ENCODE assay signal across 8 cellular contexts in genomic region chr13:97223711-97224461, GRCh38. TPM values are rescaled to one million over a fixed set of nuclear protein-coding genes. Genes with fewer than 3 reads are reported as not detected.
DNase-seq lines count a peak whose midpoint lies in the region; ATAC-seq and TF ChIP-seq lines count a peak whose summit lies in the region.

No MANE protein-coding gene starts in this region.

- in situ Hi-C loops in IMR-90 (cut with MboI; ENCODE audit: low sequenced_read_pairs): no loop called here

- peak overlapping the region; percentile 89 for H3K14ac ChIP-seq in IMR-90 (replicated peaks; ENCODE audit: low read depth, low read length)

- peaks cover 2% of the 10 kb centered on the region for H3K36me3 Mint-ChIP-seq in activated CD4-positive, alpha-beta T cell treated with anti-CD3 and anti-CD28 coated beads, Interleukin-2, amount 10 ng/mL, durations not matched to agents 24 days and 14 days (ENCODE audit: low read depth)
- no peaks in the 10 kb centered on the region for H3K36me3 Mint-ChIP-seq in stimulated activated naive B cell treated with anti-CD40 and anti-IgM and Interleukin-4, amounts not matched to agents 10 μg/mL and 1 μg/mL and 100 μg/mL, for 72 hours

- H3K27me3 ChIP-seq in IMR-90 (ENCODE audit: control insufficient read depth, insufficient read depth, low read length) (no peaks in the 10 kb centered on the region), SJSA1 (replicated peaks) (no peaks in the 10 kb centered on the region)

- no peaks in the 10 kb centered on the region for H3K9me3 Mint-ChIP-seq in activated CD4-positive, alpha-beta T cell treated with anti-CD3 and anti-CD28 coated beads, Interleukin-2, amount 10 ng/mL, durations not matched to agents 24 days and 14 days
- no peaks in the 10 kb centered on the region for H3K9me3 Mint-ChIP-seq in stimulated activated naive B cell treated with anti-CD40 and anti-IgM and Interleukin-4, amounts not matched to agents 10 μg/mL and 1 μg/mL and 100 μg/mL, for 72 hours

- H2BK20ac ChIP-seq in IMR-90 (ENCODE audit: low read depth, low read length): peak overlapping the region; percentile 38; the same call in 1 of the 2 replicates

- TF ChIP-seq RAD21 in IMR-90 (IDR thresholded peaks at IDR 0.05; ENCODE audit: low read length): peak; percentile 30

- peaks cover 36% of the 10 kb centered on the region for H4K20me1 ChIP-seq in IMR-90 (ENCODE audit: insufficient read depth, low read length)

- peak overlapping the region; percentile 80 for H3K4me2 ChIP-seq in IMR-90 (ENCODE audit: low read depth, low read length)

- H3K9me3 ChIP-seq in IMR-90 (ENCODE audit: control insufficient read depth, insufficient read depth, low read length) (no peaks in the 10 kb centered on the region), SJSA1 (replicated peaks) (no peaks in the 10 kb centered on the region)

- WGBS in IMR-90 (ENCODE audit: extremely low coverage in 2 of 2, insufficient read length in 1 of 2), 2 experiments: 0% methylated on average over 2 of the region's 9 CpGs; no CpG with 5 or more reads in 1 of the 2 experiments

- peak overlapping the region; percentile 37; the same call in 1 of the 3 replicates for H2BK15ac ChIP-seq in IMR-90 (ENCODE audit: low read depth, low read length)

- peak overlapping the region; percentile 94 for H2AK9ac ChIP-seq in IMR-90 (replicated peaks; ENCODE audit: low read depth, low read length, poor library complexity)

- peak overlapping the region; percentile 89 for H3K4ac ChIP-seq in IMR-90 (ENCODE audit: low read depth, low read length)

- H2AFZ ChIP-seq in IMR-90 (replicated peaks; ENCODE audit: low read length, poor library complexity): peak overlapping the region; percentile 49

- intact Hi-C loops in activated CD4-positive, alpha-beta T cell treated with anti-CD3 and anti-CD28 coated beads, Interleukin-2, amount 10 ng/mL, durations not matched to agents 24 days and 14 days (cut with micrococcal nuclease): loop anchor here (5.0 to 10.0 kb wide), 2 partner anchors 112 to 751 kb away; no protein-coding TSS in a partner anchor
- intact Hi-C loops in IMR-90 (cut with micrococcal nuclease): loop anchor here (1.0 to 5.0 kb wide), 5 partner anchors 115 to 209 kb away; no protein-coding TSS in a partner anchor

- H2BK120ac ChIP-seq in IMR-90 (ENCODE audit: low read depth, low read length): peak overlapping the region; percentile 91

- peak overlapping the region; percentile 96 for H3K18ac ChIP-seq in IMR-90 (ENCODE audit: low read depth, low read length)

- peaks cover 14% of the 10 kb centered on the region for H3K9me1 ChIP-seq in IMR-90 (ENCODE audit: insufficient read depth, low read length)

- H3K27me3 Mint-ChIP-seq in activated CD4-positive, alpha-beta T cell treated with anti-CD3 and anti-CD28 coated beads, Interleukin-2, amount 10 ng/mL, durations not matched to agents 24 days and 14 days: no peaks in the 10 kb centered on the region
- H3K27me3 Mint-ChIP-seq in stimulated activated naive B cell treated with anti-CD40 and anti-IgM and Interleukin-4, amounts not matched to agents 10 μg/mL and 1 μg/mL and 100 μg/mL, for 72 hours: no peaks in the 10 kb centered on the region

- TF ChIP-seq POLR2A in IMR-90 (IDR thresholded peaks at IDR 0.05; ENCODE audit: low read depth, low read length): peak; percentile 76; the same call in 1 of the 2 replicates

- H3K79me1 ChIP-seq in IMR-90 (ENCODE audit: low read depth in 1 of 2, low read length in 2 of 2): peaks cover 0 to 35% of the 10 kb centered on the region in 2 experiments; a peak in 2 of 4 replicates

- POLR2A ChIA-PET in IMR-90 (lab: Charles Lee; ENCODE audit: unreplicated experiment): interaction anchor here (0.6 to 1.2 kb wide), 3 partner anchors 112 to 116 kb away, joined by 3 to 7 read pairs (median 7); no protein-coding TSS in a partner anchor

- H3K4me1 Mint-ChIP-seq in activated CD4-positive, alpha-beta T cell treated with anti-CD3 and anti-CD28 coated beads, Interleukin-2, amount 10 ng/mL, durations not matched to agents 24 days and 14 days: peaks cover 42% of the 10 kb centered on the region
- peaks cover 29 to 43% of the 10 kb centered on the region in 2 donors for H3K4me1 Mint-ChIP-seq in stimulated activated naive B cell treated with anti-CD40 and anti-IgM and Interleukin-4, amounts not matched to agents 10 μg/mL and 1 μg/mL and 100 μg/mL, for 72 hours

- peaks cover 14% of the 10 kb centered on the region for H3K4me1 ChIP-seq in IMR-90 (ENCODE audit: control insufficient read depth, insufficient read depth, low read length)
- peaks cover 35% of the 10 kb centered on the region for H3K4me1 ChIP-seq in SJSA1 (replicated peaks)

- H3K27ac ChIP-seq in IMR-90 (ENCODE audit: insufficient read depth, low read length) (peak overlapping the region; percentile 95), SJSA1 (peak overlapping the region; percentile 75)

- dilution Hi-C loops in IMR-90 (cut with HindIII; ENCODE audit: low sequenced_read_pairs, unreplicated experiment): no loop called here

- H3K9ac ChIP-seq in IMR-90 (ENCODE audit: low read depth, low read length): peak overlapping the region; percentile 99

- no TSS peak for BruUV-seq in IMR-90 (replicated peaks; lab: Mats Ljungman, UMichigan)

- TF ChIP-seq CTCF in IMR-90 (conservative IDR thresholded peaks at IDR 0.05; ENCODE audit: low read depth, low read length): 0 out of 2 replicates have a peak, but pooled peaks have one; percentile 0

- peak overlapping the region; percentile 18 for H4K5ac ChIP-seq in IMR-90 (ENCODE audit: low read depth, low read length)

- CTCF ChIA-PET in IMR-90 (lab: Yijun Ruan, JAX): interaction anchor here (1.0 to 3.0 kb wide), 8 partner anchors 9 to 146 kb away, joined by 3 to 21 read pairs (median 3); no protein-coding TSS in a partner anchor

- H3K27ac Mint-ChIP-seq in activated CD4-positive, alpha-beta T cell treated with anti-CD3 and anti-CD28 coated beads, Interleukin-2, amount 10 ng/mL, durations not matched to agents 24 days and 14 days: peak overlapping the region; percentile 86
- H3K27ac Mint-ChIP-seq in stimulated activated naive B cell treated with anti-CD40 and anti-IgM and Interleukin-4, amounts not matched to agents 10 μg/mL and 1 μg/mL and 100 μg/mL, for 72 hours: peak overlapping the region; percentile 92

- H4K8ac ChIP-seq in IMR-90 (ENCODE audit: low read depth in 2 of 2, low read length in 2 of 2): peak overlapping the region; percentile 77 to 86; a peak in 3 of 4 replicates

- DNase-seq in activated CD4-positive, alpha-beta T cell treated with anti-CD3 and anti-CD28 coated beads, Interleukin-2, amount 10 ng/mL, durations not matched to agents 24 days and 14 days: peak; percentile 67
- no peak for DNase-seq in activated CD4-positive, alpha-beta T cell treated with anti-CD3 and anti-CD28 coated beads for 1 hour
- DNase-seq in IMR-90: peak; percentile 96
- DNase-seq in SJSA1 (ENCODE audit: low read depth in 1 of 2, low spot score in 2 of 2): peak; percentile 64 to 85
- DNase-seq in cerebellum (ENCODE audit: low spot score): peak; percentile 62
- DNase-seq in left kidney (ENCODE audit: low read depth, low spot score): peak; percentile 90
- peak; percentile 9 for DNase-seq in stimulated activated naive B cell treated with anti-CD40 and anti-IgM and Interleukin-4, amounts not matched to agents 10 μg/mL and 1 μg/mL and 100 μg/mL, for 72 hours
- DNase-seq in stimulated activated CD4-positive, alpha-beta T cell treated with anti-CD3 and anti-CD28 coated beads, Interleukin-2, amount 100 ng/mL, for 48 hours: no peak

- H3K36me3 ChIP-seq in IMR-90 (ENCODE audit: control insufficient read depth, insufficient read depth, low read length) (peaks cover 2% of the 10 kb centered on the region; the same call in 1 of the 2 replicates), SJSA1 (no peaks in the 10 kb centered on the region; the same call in 1 of the 2 replicates)

- H3K23ac ChIP-seq in IMR-90 (ENCODE audit: low read depth, low read length): peak overlapping the region; percentile 87

- H3K4me3 Mint-ChIP-seq in activated CD4-positive, alpha-beta T cell treated with anti-CD3 and anti-CD28 coated beads, Interleukin-2, amount 10 ng/mL, durations not matched to agents 24 days and 14 days: peak overlapping the region; percentile 90
- H3K4me3 Mint-ChIP-seq in stimulated activated naive B cell treated with anti-CD40 and anti-IgM and Interleukin-4, amounts not matched to agents 10 μg/mL and 1 μg/mL and 100 μg/mL, for 72 hours: peak overlapping the region; percentile 79 to 84

- peak overlapping the region; percentile 95 for H2BK5ac ChIP-seq in IMR-90 (ENCODE audit: low read depth, low read length, poor library complexity, severe bottlenecking)

- peak overlapping the region; percentile 73 for H2AK5ac ChIP-seq in IMR-90 (ENCODE audit: low read depth, low read length)

- H3K56ac ChIP-seq in IMR-90 (ENCODE audit: extremely low read depth, insufficient read depth, low read length): peak overlapping the region; percentile 94

- H3K4me3 ChIP-seq in IMR-90 (ENCODE audit: insufficient read depth, low read depth, low read length) (peak overlapping the region; percentile 90), SJSA1 (peak overlapping the region; percentile 45)

- peak; percentile 60 for ATAC-seq in IMR-90 (ENCODE audit: low read depth)
- peak; percentile 32 to 45 for ATAC-seq in stimulated activated naive B cell treated with anti-CD40 and anti-IgM and Interleukin-4, amounts not matched to agents 10 μg/mL and 1 μg/mL and 100 μg/mL, for 72 hours (replicated peaks)

- peak overlapping the region; percentile 88 for H4K91ac ChIP-seq in IMR-90 (ENCODE audit: insufficient read depth, low read depth, low read length)

TF ChIP-seq in IMR-90, 13 proteins besides CTCF, POLR2A, EP300 and RAD21 (continues in another document):
- TF ChIP-seq FOS (IDR thresholded peaks at IDR 0.05; ENCODE audit: low read depth, low read length) (no peak), USF2 (IDR thresholded peaks at IDR 0.05; ENCODE audit: low read depth, low read length) (no peak)

RNA-seq across cellular contexts. Expression of gene MBNL2, which starts 1.8 kb away (rescaled TPM):
- total RNA-seq in activated CD4-positive, alpha-beta T cell treated with anti-CD3 and anti-CD28 coated beads, Interleukin-2, amount 10 ng/mL, durations not matched to agents 24 days and 14 days: 22.0 and 24.5 TPM in 2 replicates
- total RNA-seq in IMR-90 (2012; rRNA removed) (103 and 126 TPM in 2 replicates), cerebellum (34.3 TPM)
- polyA plus RNA-seq in IMR-90 (2012; rRNA removed): 24.8 and 26.9 TPM in 2 replicates
- 8.1 and 11.6 TPM in 2 replicates for polyA plus RNA-seq in IMR-90 (2012; cell fraction: cytosol; rRNA removed)
- polyA plus RNA-seq in IMR-90 (2012; cell fraction: nucleus; rRNA removed; ENCODE audit: low replicate concordance): 9.4 and 35.9 TPM in 2 replicates
- 37.8 and 62.8 TPM in 2 replicates for total RNA-seq in SJSA1 (2014; rRNA removed; shearing (Covaris generic))

Comparison
In these comparisons a context has a peak if more than half of its experiments do, and no peak if none do; other contexts are left out.
1. DNase-seq: peak in activated CD4-positive, alpha-beta T cell treated with anti-CD3 and anti-CD28 coated beads, Interleukin-2, amount 10 ng/mL, durations not matched to agents 24 days and 14 days (single experiment), IMR-90 (single experiment), SJSA1 (2 of 2), cerebellum (single experiment), left kidney (single experiment) and stimulated activated naive B cell treated with anti-CD40 and anti-IgM and Interleukin-4, amounts not matched to agents 10 μg/mL and 1 μg/mL and 100 μg/mL, for 72 hours (single experiment); none in activated CD4-positive, alpha-beta T cell treated with anti-CD3 and anti-CD28 coated beads for 1 hour (single experiment) and stimulated activated CD4-positive, alpha-beta T cell treated with anti-CD3 and anti-CD28 coated beads, Interleukin-2, amount 100 ng/mL, for 48 hours (0 of 2).